Comparison of ENCODE assay signal across 9 cellular contexts in the genomic region with DNA sequence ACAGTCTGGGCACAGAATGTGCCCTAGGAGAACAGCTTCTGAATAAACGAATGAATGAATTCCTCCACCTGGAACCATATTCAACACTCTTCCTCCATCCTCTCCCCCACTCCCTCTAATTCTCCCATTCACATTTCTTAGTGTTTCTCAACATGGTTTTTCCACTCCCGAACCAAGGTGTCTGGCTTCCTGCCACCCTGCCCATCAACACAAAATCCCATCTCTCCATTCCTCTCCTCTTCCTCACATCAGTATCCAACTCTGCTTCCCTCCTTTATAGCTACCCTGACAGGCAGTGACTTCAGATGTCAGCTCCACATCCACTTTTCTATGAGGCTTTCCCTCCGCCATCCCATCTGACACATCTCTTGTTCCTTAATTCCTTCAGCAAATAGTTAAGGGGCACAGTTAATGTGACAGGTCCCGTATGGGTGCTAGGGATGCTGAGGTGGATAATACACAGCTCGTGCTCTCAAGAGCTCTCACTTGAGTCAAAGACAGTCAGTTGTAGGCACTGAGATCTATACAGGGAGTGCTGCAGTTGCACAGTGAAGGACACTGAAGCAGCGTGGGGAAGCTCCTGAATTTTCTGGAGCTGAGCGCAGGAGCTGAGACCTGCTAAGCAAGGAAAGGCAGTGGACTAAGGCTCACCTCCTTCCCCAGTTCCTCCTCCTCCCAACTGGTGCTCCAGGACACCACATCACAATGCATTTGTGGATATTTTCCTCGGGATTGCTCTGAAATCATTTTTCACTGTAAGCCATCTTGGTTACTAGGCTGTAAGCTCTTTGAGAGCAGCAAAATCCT. TPM values are rescaled to one million over a fixed set of nuclear protein-coding genes. Genes with fewer than 3 reads are reported as not detected.
DNase-seq lines count a peak whose midpoint lies in the region; FAIRE-seq and TF ChIP-seq lines count a peak whose summit lies in the region.
"Had no signal": no experiment of that assay in that cellular context is flagged by ENCODE, and none has a peak within 500 bp of the region (broad histone marks: within the 10 kb centered on the region; RNA-seq: fewer than 3 reads in every experiment).

No MANE protein-coding gene starts in this region.

- H3K4me1 ChIP-seq in esophagus (ENCODE audit: control insufficient read depth in 2 of 2, insufficient read depth in 2 of 2, low read length in 1 of 2), result peaks cover 7 to 38% of the 10 kb centered on the region in 2 donors
- H3K4me1 ChIP-seq in small intestine (ENCODE audit: control insufficient read depth in 2 of 2, insufficient read depth in 1 of 2, low read depth in 1 of 2, low read length in 1 of 2), result peaks cover 5 to 6% of the 10 kb centered on the region in 2 donors

- H3K9me3 ChIP-seq in esophagus (ENCODE audit: control insufficient read depth in 2 of 2, insufficient read depth in 1 of 2, low read depth in 1 of 2, low read length in 1 of 2), result no peaks in the 10 kb centered on the region
- H3K9me3 ChIP-seq in small intestine (ENCODE audit: control insufficient read depth, low read depth), result no peaks in the 10 kb centered on the region

- FAIRE-seq in small intestine (lab: Jason Lieb, UNC), result no peak

- WGBS in esophagus, 2 donors, result 11 to 18% methylated on average over 8 of the region's 8 CpGs
- 20 to 27% (median 24%) methylated on average over 8 of the region's 8 CpGs for WGBS in small intestine, 3 donors

- CTCF ChIA-PET in HEK293T (lab: Yijun Ruan, JAX), result interaction anchor here (0.6 to 1.5 kb wide), 4 partner anchors 13 to 77 kb away, joined by 3 to 11 read pairs (median 5); no protein-coding TSS in a partner anchor

- in situ Hi-C loops in KBM-7 (cut with MboI; ENCODE audit: low pct_unique_long_range_greater_than_20kb, low sequenced_read_pairs), result no loop called here

- no peaks in the 10 kb centered on the region for H3K27me3 ChIP-seq in esophagus (ENCODE audit: control insufficient read depth in 1 of 2, insufficient read depth in 2 of 2, low read length in 2 of 2)
- no peaks in the 10 kb centered on the region for H3K27me3 ChIP-seq in small intestine (ENCODE audit: control insufficient read depth in 2 of 2, insufficient read depth in 2 of 2, low read length in 2 of 2)

- H3K36me3 ChIP-seq in esophagus (ENCODE audit: control insufficient read depth in 2 of 2, insufficient read depth in 2 of 2, low read length in 1 of 2), result peaks cover 0 to 2% of the 10 kb centered on the region in 2 donors
- peaks cover 0 to under 1% of the 10 kb centered on the region in 2 donors for H3K36me3 ChIP-seq in small intestine (ENCODE audit: control insufficient read depth in 2 of 2, insufficient read depth in 2 of 2, low read length in 2 of 2)

- peak overlapping the region; percentile 94 to 100 for H3K27ac ChIP-seq in esophagus (ENCODE audit: low read depth in 2 of 2, low read length in 1 of 2)
- peak overlapping the region; percentile 97 to 100 for H3K27ac ChIP-seq in small intestine (ENCODE audit: low read depth in 1 of 2, low read length in 1 of 2)

- DNase-seq in KBM-7, result peak; percentile 20
- peak; percentile 29 for DNase-seq in small intestine
- no peak for DNase-seq in NCI-H1048 (lab: John Stamatoyannopoulos, UW)
- no peak for DNase-seq in HEK293T (ENCODE audit: extremely low spot score)
- no peak for DNase-seq in activated CD4-positive, CD25-positive, alpha-beta regulatory T cell treated with anti-CD3 and anti-CD28 coated beads, Interleukin-2, amount 50 U/mL, for 72 hours
- DNase-seq: cortex of kidney; stimulated activated CD4-positive, alpha-beta T cell treated with anti-CD3 and anti-CD28 coated beads, Interleukin-4, amount 100 ng/mL, for 24 hours; T-helper 9 cell had no signal

- H3K4me3 ChIP-seq in esophagus (ENCODE audit: low read depth in 1 of 2, low read length in 2 of 2) (peak overlapping the region; percentile 84 to 85), small intestine (ENCODE audit: low read depth in 1 of 2, low read length in 2 of 2) (peak overlapping the region; percentile 85 to 96)

- POLR2A ChIA-PET in HEK293T (lab: Yijun Ruan, JAX), result interaction anchor here (1.0 to 3.2 kb wide), 5 partner anchors 13 to 112 kb away, joined by 3 to 17 read pairs (median 6); a partner anchor contains a TSS

TF ChIP-seq in HEK293T, 16 proteins besides CTCF, POLR2A, EP300 and RAD21:
- TF ChIP-seq BHLHE40 (IDR thresholded peaks at IDR 0.05; ENCODE audit: borderline replicate concordance), result no peak
- TF ChIP-seq HDGF (IDR thresholded peaks at IDR 0.05; ENCODE audit: borderline replicate concordance), result no peak
- no peak for TF ChIP-seq FOXM1 (IDR thresholded peaks at IDR 0.05; ENCODE audit: borderline replicate concordance)

RNA-seq across cellular contexts. Expression of a gene that starts 2.7 kb away (rescaled TPM):
- polyA plus RNA-seq in esophagus (10 to 100 TPM; 41.7 to 71.4 TPM), small intestine (100 to 1,000 TPM in 1 of 3 donors, 10 to 100 TPM in 2; 77.2 to 102 (median 92.9) TPM)

RNA-seq across cellular contexts. Expression of a gene that starts 28.7 kb away (rescaled TPM):
- polyA plus RNA-seq in esophagus, result 10 to 100 TPM; 25.0 to 70.3 TPM
- 100 to 1,000 TPM in 2 of 3 donors, 10 to 100 TPM in 1; 48.0 to 167 (median 105) TPM for polyA plus RNA-seq in small intestine

RNA-seq across cellular contexts. Expression of a gene that starts 36.2 kb away (rescaled TPM):
- polyA plus RNA-seq in esophagus (100 to 1,000 TPM in 1 of 2 donors, 10 to 100 TPM in 1; 98.7 to 126 TPM), small intestine (10 to 100 TPM; 12.3 to 18.9 (median 14.4) TPM)

RNA-seq across cellular contexts. Expression of a gene that starts 44.8 kb away (rescaled TPM):
- polyA plus RNA-seq in esophagus, result 10 to 100 TPM; 81.3 to 97.9 TPM
- polyA plus RNA-seq in small intestine, result 10 to 100 TPM; 56.5 to 80.9 (median 65.5) TPM

Comparison
In these comparisons a context has a peak if more than half of its experiments do, and no peak if none do; other contexts are left out.
1. DNase-seq: peak in KBM-7 (single experiment) and small intestine (single experiment); none in NCI-H1048 (single experiment), HEK293T (single experiment) and activated CD4-positive, CD25-positive, alpha-beta regulatory T cell treated with anti-CD3 and anti-CD28 coated beads, Interleukin-2, amount 50 U/mL, for 72 hours (single experiment).
2. RNA of a gene that starts 36.2 kb away (polyA plus RNA-seq): 98.7 to 126 TPM in esophagus; 12.3 to 18.9 TPM in small intestine; every median in the first group is over 4 times any median in the second.